In the genomic region with DNA sequence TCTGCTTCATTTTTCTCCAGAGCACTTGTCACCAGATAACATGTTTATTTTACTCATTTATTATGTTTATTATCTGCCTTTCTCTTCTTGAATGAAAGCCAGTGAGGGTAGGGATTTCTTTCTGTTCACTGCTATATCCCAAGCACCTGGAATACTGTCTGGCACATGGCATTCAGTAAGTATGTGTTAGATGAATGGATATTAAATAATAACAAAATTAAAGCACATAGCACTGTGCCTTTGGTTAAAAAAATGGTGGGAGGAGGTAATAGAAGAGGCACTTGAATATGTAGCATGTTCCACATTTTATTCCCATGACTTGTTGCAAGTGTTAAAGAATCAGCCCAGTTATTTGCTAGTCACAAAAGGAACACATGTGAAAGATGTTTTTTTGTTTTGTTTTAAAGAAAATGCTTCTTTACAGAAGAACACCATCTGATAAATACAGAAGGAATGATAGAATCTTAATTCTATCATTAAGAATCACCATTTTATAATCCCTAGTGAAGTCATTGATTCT, we compare ENCODE assay signal across 17 cellular contexts.
"Had no signal": no experiment of that assay in that cellular context is flagged by ENCODE, and none has a peak within 500 bp of the region (broad histone marks: within the 10 kb centered on the region; RNA-seq: fewer than 3 reads in every experiment).

No MANE protein-coding gene starts in this region.

- H3K4me3 Mint-ChIP-seq: activated naive CD4-positive, alpha-beta T cell treated with anti-CD3 and anti-CD28 coated beads, Interleukin-2, amount 10 ng/mL, durations not matched to agents 7 days and 5 days; naive B cell; T-cell had no signal

- H3K4me3 ChIP-seq: ascending aorta, coronary artery, stomach, testis had no signal

- DNase-seq: activated CD4-positive, alpha-beta T cell treated with anti-CD3 and anti-CD28 coated beads, Interleukin-2, amount 50 U/mL, for 4 hours; activated CD4-positive, CD25-positive, alpha-beta regulatory T cell treated with anti-CD3 and anti-CD28 coated beads, Interleukin-2, amount 50 U/mL, for 72 hours; activated naive CD4-positive, alpha-beta T cell treated with anti-CD3 and anti-CD28 coated beads, Interleukin-2, amount 10 ng/mL, durations not matched to agents 7 days and 5 days; caudate nucleus; effector CD8-positive, alpha-beta T cell; foreskin keratinocyte; glutamatergic neuron; midbrain; naive B cell; small intestine; stomach; T-cell; T-helper 9 cell; testis had no signal

- H3K4me1 Mint-ChIP-seq: activated naive CD4-positive, alpha-beta T cell treated with anti-CD3 and anti-CD28 coated beads, Interleukin-2, amount 10 ng/mL, durations not matched to agents 7 days and 5 days; T-cell had no signal

- H3K9me3 ChIP-seq: ascending aorta, stomach, testis had no signal

- FAIRE-seq: small intestine had no signal

- H3K36me3 ChIP-seq: ascending aorta, stomach had no signal

- H3K36me3 Mint-ChIP-seq: activated naive CD4-positive, alpha-beta T cell treated with anti-CD3 and anti-CD28 coated beads, Interleukin-2, amount 10 ng/mL, durations not matched to agents 7 days and 5 days; T-cell had no signal

- H3K9me3 Mint-ChIP-seq: activated naive CD4-positive, alpha-beta T cell treated with anti-CD3 and anti-CD28 coated beads, Interleukin-2, amount 10 ng/mL, durations not matched to agents 7 days and 5 days; activated T-helper 2 cell treated with anti-CD3 and anti-CD28 coated beads, Interferon-gamma antibody, Interleukin-2, Interleukin-4, amounts not matched to agents 10 μg/mL and 5 μg/mL and 100 μg/mL, durations not matched to agents 14 hours and 24 hours and 36 hours; T-cell had no signal

- H3K27ac ChIP-seq: ascending aorta, foreskin keratinocyte had no signal

- H3K4me1 ChIP-seq: ascending aorta, foreskin keratinocyte had no signal

- H3K27ac Mint-ChIP-seq: activated naive CD4-positive, alpha-beta T cell treated with anti-CD3 and anti-CD28 coated beads, Interleukin-2, amount 10 ng/mL, durations not matched to agents 7 days and 5 days; activated T-helper 2 cell treated with anti-CD3 and anti-CD28 coated beads, Interferon-gamma antibody, Interleukin-2, Interleukin-4, amounts not matched to agents 10 μg/mL and 5 μg/mL and 100 μg/mL, durations not matched to agents 14 hours and 24 hours and 36 hours; T-cell had no signal

- H3K27me3 Mint-ChIP-seq: naive B cell, T-cell had no signal

- ATAC-seq: T-cell had no signal

- H3K27me3 ChIP-seq: ascending aorta, foreskin keratinocyte, stomach, testis had no signal
